In the genomic region with DNA sequence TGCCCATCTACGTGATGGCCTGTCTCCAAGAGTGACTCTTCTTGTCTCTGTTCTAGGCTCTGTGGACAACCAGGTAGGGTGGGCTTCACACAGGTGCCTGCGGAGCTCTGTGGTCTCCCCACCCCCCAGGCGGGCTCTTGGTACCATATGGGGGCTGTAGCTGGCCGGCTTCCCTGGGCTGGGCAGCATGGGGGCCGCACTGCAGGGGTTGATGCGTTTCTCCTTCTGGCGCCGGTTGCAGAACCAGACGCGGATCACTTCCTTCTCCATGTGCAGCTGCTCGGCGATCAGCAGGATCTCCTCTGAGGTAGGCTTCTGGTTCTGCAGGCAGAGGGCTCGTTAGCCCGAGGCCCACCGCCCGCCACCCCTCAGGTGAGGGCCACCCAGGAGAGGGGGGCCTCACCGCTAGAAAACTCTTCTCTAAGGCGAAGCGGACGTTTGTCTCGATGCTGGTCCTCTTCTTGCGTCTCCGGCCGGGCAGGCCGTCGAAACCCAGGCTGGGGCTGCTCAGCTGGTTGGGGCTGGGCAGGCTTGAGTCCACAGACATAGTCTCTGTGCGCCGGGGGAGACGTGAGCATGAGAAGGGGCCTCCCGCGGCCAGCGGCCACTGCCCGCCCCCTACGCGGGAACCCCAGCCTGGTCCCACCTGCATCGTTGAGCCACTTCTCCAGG, we compare ENCODE assay signal across 21 cellular contexts. TPM values are rescaled to one million over a fixed set of nuclear protein-coding genes. Genes with fewer than 3 reads are reported as not detected.
DNase-seq lines count a peak whose midpoint lies in the region; ATAC-seq, FAIRE-seq and TF ChIP-seq lines count a peak whose summit lies in the region.
"Had no signal": no experiment of that assay in that cellular context is flagged by ENCODE, and none has a peak within 500 bp of the region (broad histone marks: within the 10 kb centered on the region; RNA-seq: fewer than 3 reads in every experiment).

No MANE protein-coding gene starts in this region.

- H2BK12ac ChIP-seq in H1 (ENCODE audit: low read depth, low read length): no peak overlapping the region

- no peaks in the 10 kb centered on the region for H3K79me1 ChIP-seq in H1 (ENCODE audit: low read depth, low read length)

- WGBS in H1 (ENCODE audit: extremely low coverage in 1 of 2, insufficient coverage in 1 of 2, insufficient read length in 1 of 2, insufficient replicate concordance in 2 of 2, low coverage in 1 of 2, low lambda C conversion rate in 2 of 2, missing lambda C conversion rate in 1 of 2), 2 experiments: 89% methylated on average over 35 of the region's 36 CpGs; no CpG with 5 or more reads in 1 of the 2 experiments

- H3K4me1 ChIP-seq in H1 (replicated peaks in 1 of 4; ENCODE audit: control insufficient read depth in 3 of 4, insufficient read depth in 4 of 4, low read length in 3 of 4) (peaks cover 0 to 17% (median 5%) of the 10 kb centered on the region in 4 experiments; a peak in 6 of 7 replicates), muscle layer of colon (ENCODE audit: insufficient read depth, low read length) (peaks cover 9% of the 10 kb centered on the region)

- peak overlapping the region; percentile 56 for H3K27ac Mint-ChIP-seq in stimulated activated memory B cell treated with anti-CD40 and anti-IgM and Interleukin-4, amounts not matched to agents 10 μg/mL and 1 μg/mL and 100 μg/mL, for 72 hours

- H3K14ac ChIP-seq in H1 (ENCODE audit: insufficient read length): no peak overlapping the region

- no peak for TF ChIP-seq CTCF in H1 (IDR thresholded peaks at IDR 0.05; ENCODE audit: control extremely low read depth in 1 of 3, insufficient read depth in 1 of 3, low read depth in 1 of 3, low read length in 3 of 3)

- peaks cover 0 to 1% of the 10 kb centered on the region in 2 experiments for H4K20me1 ChIP-seq in H1 (replicated peaks in 1 of 2; ENCODE audit: control insufficient read depth in 1 of 2, insufficient read depth in 2 of 2, low read length in 2 of 2)

- H3K27me3 Mint-ChIP-seq in stimulated activated memory B cell treated with anti-CD40 and anti-IgM and Interleukin-4, amounts not matched to agents 10 μg/mL and 1 μg/mL and 100 μg/mL, for 72 hours: no peaks in the 10 kb centered on the region

- H4K91ac ChIP-seq in H1 (replicated peaks; ENCODE audit: insufficient read length, low read length): peak overlapping the region; percentile 17

- H3K9ac ChIP-seq in H1 (replicated peaks in 1 of 4; ENCODE audit: extremely low read depth in 1 of 4, low read depth in 3 of 4, low read length in 3 of 4): no peak overlapping the region
- no peak overlapping the region for H3K9ac ChIP-seq in muscle layer of colon (ENCODE audit: low read length)

- peak overlapping the region; percentile 3; the same call in 1 of the 2 replicates for H3K4me3 ChIP-seq in H7 (ENCODE audit: insufficient read depth, low read depth, low read length)
- H3K4me3 ChIP-seq in H1 (ENCODE audit: extremely low read depth in 1 of 4, insufficient read depth in 2 of 4, low read depth in 3 of 4, low read length in 4 of 4): peak overlapping the region in 1 of 4 experiments; percentile 54; a peak in 3 of 8 replicates
- H3K4me3 ChIP-seq in muscle layer of colon (ENCODE audit: low read depth in 1 of 2, low read length in 2 of 2): peak overlapping the region; percentile 38 to 45
- H3K4me3 ChIP-seq: SK-N-MC had no signal

- TF ChIP-seq RAD21 in H1 (IDR thresholded peaks at IDR 0.05 in 1 of 2, conservative IDR thresholded peaks at IDR 0.05 in 1 of 2; ENCODE audit: low read depth in 2 of 2, low read length in 2 of 2): no peak

- no peak overlapping the region for H3K4ac ChIP-seq in H1 (replicated peaks; ENCODE audit: insufficient read length, low read depth, low read length)

- no peak overlapping the region; the same call in 1 of the 2 replicates for H2BK20ac ChIP-seq in H1 (ENCODE audit: low read length)

- peaks cover 46% of the 10 kb centered on the region for H3K4me1 Mint-ChIP-seq in stimulated activated memory B cell treated with anti-CD40 and anti-IgM and Interleukin-4, amounts not matched to agents 10 μg/mL and 1 μg/mL and 100 μg/mL, for 72 hours

- no peak for ATAC-seq in stimulated activated memory B cell treated with anti-CD40 and anti-IgM and Interleukin-4, amounts not matched to agents 10 μg/mL and 1 μg/mL and 100 μg/mL, for 72 hours
- no peak for ATAC-seq in GM18520 (IDR thresholded peaks at IDR 0.05; ENCODE audit: unreplicated experiment)

- no peak for TF ChIP-seq POLR2A in H1 (IDR thresholded peaks at IDR 0.05; ENCODE audit: control extremely low read depth in 1 of 2, low read depth in 2 of 2, low read length in 2 of 2)

- no peak overlapping the region for H2BK120ac ChIP-seq in H1 (replicated peaks; ENCODE audit: low read depth, low read length)

- peak overlapping the region; percentile 72; the same call in 1 of the 2 replicates for H2BK15ac ChIP-seq in H1 (ENCODE audit: low read length)

- FAIRE-seq in H1 (lab: Jason Lieb, UNC): no peak

- no peak overlapping the region for H3K23ac ChIP-seq in H1 (ENCODE audit: insufficient read length)

- H3K36me3 ChIP-seq in H7 (replicated peaks; ENCODE audit: control insufficient read depth, insufficient read depth, low read length): no peaks in the 10 kb centered on the region
- no peaks in the 10 kb centered on the region for H3K36me3 ChIP-seq in H1 (ENCODE audit: control insufficient read depth in 2 of 4, insufficient read depth in 4 of 4, low read length in 3 of 4)
- no peaks in the 10 kb centered on the region for H3K36me3 ChIP-seq in muscle layer of colon (ENCODE audit: insufficient read depth, low read length)

- H3K56ac ChIP-seq in H1 (replicated peaks; ENCODE audit: insufficient read length, low read depth, low read length): no peak overlapping the region

- no peak overlapping the region; the same call in 1 of the 2 replicates for H2AK5ac ChIP-seq in H1 (ENCODE audit: low read depth, low read length)

- peaks cover 2% of the 10 kb centered on the region; the same call in 1 of the 2 replicates for H3K23me2 ChIP-seq in H1 (ENCODE audit: low read depth, low read length)

- peak overlapping the region; percentile 95 for H4K8ac ChIP-seq in H1 (ENCODE audit: extremely low read depth, insufficient read depth, low read length)

- H2AFZ ChIP-seq in H1 (ENCODE audit: low read length): no peak overlapping the region

- peak overlapping the region; percentile 40 to 75 for H3K4me2 ChIP-seq in H1 (ENCODE audit: insufficient read depth in 1 of 2, low read depth in 2 of 2, low read length in 2 of 2)

- H3K27me3 ChIP-seq in H7 (ENCODE audit: control insufficient read depth, insufficient read depth, low read length) (no peaks in the 10 kb centered on the region; the same call in 1 of the 2 replicates), H1 (replicated peaks in 1 of 4; ENCODE audit: control insufficient read depth in 3 of 4, extremely low read depth in 1 of 4, insufficient read depth in 3 of 4, low read length in 3 of 4) (peaks cover 0 to 5% (median 2%) of the 10 kb centered on the region in 4 experiments; a peak in 2 of 7 replicates), muscle layer of colon (ENCODE audit: control insufficient read depth in 1 of 2, insufficient read depth in 2 of 2, low read length in 2 of 2) (no peaks in the 10 kb centered on the region)

- H4K5ac ChIP-seq in H1 (ENCODE audit: insufficient read length, low read depth, low read length): peak overlapping the region; percentile 47

- DNase-seq in H7: no peak
- DNase-seq in H1 (ENCODE audit: low read depth in 1 of 2, low spot score in 2 of 2): peak in 1 of 2 experiments; percentile 60
- DNase-seq in superior temporal gyrus (ENCODE audit: extremely low spot score): no peak
- no peak for DNase-seq in Kasumi-1 (lab: John Stamatoyannopoulos, UW)
- DNase-seq: C1 segment of cervical spinal cord, DMS79 treated with DMSO at 0.1 percent for 48 hours, HCEC 1CT, KG1, MV-4-11, NCI-H1417, NCI-H187, NCI-H2227 treated with DMSO at 0.1 percent for 48 hours, NCI-H524, OCI-M1, SHP77 had no signal

- H3K27ac ChIP-seq in H1 (ENCODE audit: low read depth, low read length): no peak overlapping the region
- H3K27ac ChIP-seq in muscle layer of colon (ENCODE audit: low read depth, low read length): peak overlapping the region; percentile 56
- H3K27ac ChIP-seq: SK-N-MC had no signal

- H3K36me3 Mint-ChIP-seq in stimulated activated memory B cell treated with anti-CD40 and anti-IgM and Interleukin-4, amounts not matched to agents 10 μg/mL and 1 μg/mL and 100 μg/mL, for 72 hours: peaks cover 61% of the 10 kb centered on the region

- no peaks in the 10 kb centered on the region for H3K9me3 Mint-ChIP-seq in stimulated activated memory B cell treated with anti-CD40 and anti-IgM and Interleukin-4, amounts not matched to agents 10 μg/mL and 1 μg/mL and 100 μg/mL, for 72 hours

- peak overlapping the region; percentile 60 for H3K18ac ChIP-seq in H1 (ENCODE audit: extremely low read depth, low read length)

- H3K79me2 ChIP-seq in H1 (ENCODE audit: control insufficient read depth in 1 of 2, insufficient read depth in 2 of 2, low read length in 2 of 2): no peaks in the 10 kb centered on the region

- POLR2A ChIA-PET in H1 (lab: Charles Lee; ENCODE audit: partially characterized antibody): interaction anchor here (0.9 to 3.1 kb wide), 6 partner anchors 8 to 122 kb away, joined by 3 to 13 read pairs (median 4); partner anchors contain the start of gene DEDD2

- H2BK5ac ChIP-seq in H1 (ENCODE audit: low read depth, low read length): no peak overlapping the region

- CTCF ChIA-PET in H1 (lab: Charles Lee; ENCODE audit: partially characterized antibody): interaction anchor here (0.7 to 4.4 kb wide), 7 partner anchors 13 to 325 kb away, joined by 3 to 33 read pairs (median 3); no protein-coding TSS in a partner anchor

- H3K9me3 ChIP-seq in H1 (ENCODE audit: insufficient read depth in 2 of 2, low read depth in 1 of 2, low read length in 1 of 2) (no peaks in the 10 kb centered on the region), muscle layer of colon (ENCODE audit: low read length) (no peaks in the 10 kb centered on the region)

- no peak overlapping the region for H3K4me3 Mint-ChIP-seq in stimulated activated memory B cell treated with anti-CD40 and anti-IgM and Interleukin-4, amounts not matched to agents 10 μg/mL and 1 μg/mL and 100 μg/mL, for 72 hours

- TF ChIP-seq EP300 in H1 (IDR thresholded peaks at IDR 0.05; ENCODE audit: borderline replicate concordance in 1 of 2, low read depth in 2 of 2, low read length in 2 of 2): no peak

RNA-seq across cellular contexts. Expression of gene ZNF574, which starts 19.3 kb away (rescaled TPM):
- total RNA-seq in H7 (2014; rRNA removed; shearing (Covaris generic)): 44.0 and 45.4 TPM in 2 replicates
- total RNA-seq in H1 (2021; fragmentation: NEBNext Ultra II Directional; extraction: Animal tissue kit (Norgen Biotek cat#: 25700)): 27.0 and 28.6 TPM in 2 replicates
- polyA plus RNA-seq in H1 (2011; rRNA removed): 38.8 and 53.8 TPM in 2 replicates
- polyA plus RNA-seq in H1 (2011; cell fraction: cytosol; rRNA removed): 27.7 TPM
- 31.4 TPM for polyA plus RNA-seq in H1 (2011; cell fraction: nucleus; rRNA removed)
- 12.2 to 27.2 TPM (median 24.2 TPM) in 4 replicates for polyA plus RNA-seq in H1 (2012, experiment 1 of 2)
- 22.8 TPM for polyA plus RNA-seq in H1 (2012, experiment 2 of 2)
- 13.2 TPM for polyA plus RNA-seq in H1 (2013, experiment 1 of 2)
- polyA plus RNA-seq in H1 (2013, experiment 2 of 2): 11.9 TPM
- 41.6 and 41.8 TPM in 2 replicates for polyA minus RNA-seq in H1 (2011; rRNA and poly(A)+ RNA removed)
- 35.7 TPM for polyA minus RNA-seq in H1 (2011; cell fraction: cytosol; rRNA and poly(A)+ RNA removed)
- polyA minus RNA-seq in H1 (2011; cell fraction: nucleus; rRNA and poly(A)+ RNA removed): 29.8 TPM

RNA-seq across cellular contexts. Expression of gene GRIK5, which starts 25.3 kb away (rescaled TPM):
- total RNA-seq in H7 (2014; rRNA removed; shearing (Covaris generic)): 15.7 and 16.4 TPM in 2 replicates
- total RNA-seq in H1 (2021; fragmentation: NEBNext Ultra II Directional; extraction: Animal tissue kit (Norgen Biotek cat#: 25700)): 42.9 and 45.1 TPM in 2 replicates
- polyA plus RNA-seq in H1 (2011; rRNA removed): 17.8 and 25.3 TPM in 2 replicates
- polyA plus RNA-seq in H1 (2011; cell fraction: cytosol; rRNA removed): 14.1 TPM
- 57.6 TPM for polyA plus RNA-seq in H1 (2011; cell fraction: nucleus; rRNA removed)
- 29.3 to 50.3 TPM (median 45.8 TPM) in 4 replicates for polyA plus RNA-seq in H1 (2012, experiment 1 of 2)
- 31.9 TPM for polyA plus RNA-seq in H1 (2012, experiment 2 of 2)
- 28.4 TPM for polyA plus RNA-seq in H1 (2013, experiment 1 of 2)
- 28.1 TPM for polyA plus RNA-seq in H1 (2013, experiment 2 of 2)
- polyA minus RNA-seq in H1 (2011; rRNA and poly(A)+ RNA removed): 23.8 and 25.7 TPM in 2 replicates
- 22.3 TPM for polyA minus RNA-seq in H1 (2011; cell fraction: cytosol; rRNA and poly(A)+ RNA removed)
- polyA minus RNA-seq in H1 (2011; cell fraction: nucleus; rRNA and poly(A)+ RNA removed): 21.2 TPM
- total RNA-seq: RPMI7951 had no signal

RNA-seq across cellular contexts. Expression of gene POU2F2, which starts 37.0 kb away (rescaled TPM):
- 0.90 and 2.4 TPM in 2 replicates for total RNA-seq in H7 (2014; rRNA removed; shearing (Covaris generic))
- 6.1 and 7.2 TPM in 2 replicates for total RNA-seq in H1 (2021; fragmentation: NEBNext Ultra II Directional; extraction: Animal tissue kit (Norgen Biotek cat#: 25700))
- polyA plus RNA-seq in H1 (2011; rRNA removed): 5.0 and 7.3 TPM in 2 replicates
- 4.2 TPM for polyA plus RNA-seq in H1 (2011; cell fraction: cytosol; rRNA removed)
- polyA plus RNA-seq in H1 (2011; cell fraction: nucleus; rRNA removed): 22.7 TPM
- polyA plus RNA-seq in H1 (2012, experiment 1 of 2): 6.2 to 8.0 TPM (median 7.3 TPM) in 4 replicates
- polyA plus RNA-seq in H1 (2012, experiment 2 of 2): 2.7 TPM
- 14.6 TPM for polyA plus RNA-seq in H1 (2013, experiment 1 of 2)
- 10.8 TPM for polyA plus RNA-seq in H1 (2013, experiment 2 of 2)
- polyA minus RNA-seq in H1 (2011; rRNA and poly(A)+ RNA removed): 1.3 and 2.0 TPM in 2 replicates
- polyA minus RNA-seq in H1 (2011; cell fraction: cytosol; rRNA and poly(A)+ RNA removed): 1.3 TPM
- polyA minus RNA-seq in H1 (2011; cell fraction: nucleus; rRNA and poly(A)+ RNA removed): 5.9 TPM
- total RNA-seq: G401 had no signal
